ENCODE assay signal across 27 cellular contexts in the genomic region with DNA sequence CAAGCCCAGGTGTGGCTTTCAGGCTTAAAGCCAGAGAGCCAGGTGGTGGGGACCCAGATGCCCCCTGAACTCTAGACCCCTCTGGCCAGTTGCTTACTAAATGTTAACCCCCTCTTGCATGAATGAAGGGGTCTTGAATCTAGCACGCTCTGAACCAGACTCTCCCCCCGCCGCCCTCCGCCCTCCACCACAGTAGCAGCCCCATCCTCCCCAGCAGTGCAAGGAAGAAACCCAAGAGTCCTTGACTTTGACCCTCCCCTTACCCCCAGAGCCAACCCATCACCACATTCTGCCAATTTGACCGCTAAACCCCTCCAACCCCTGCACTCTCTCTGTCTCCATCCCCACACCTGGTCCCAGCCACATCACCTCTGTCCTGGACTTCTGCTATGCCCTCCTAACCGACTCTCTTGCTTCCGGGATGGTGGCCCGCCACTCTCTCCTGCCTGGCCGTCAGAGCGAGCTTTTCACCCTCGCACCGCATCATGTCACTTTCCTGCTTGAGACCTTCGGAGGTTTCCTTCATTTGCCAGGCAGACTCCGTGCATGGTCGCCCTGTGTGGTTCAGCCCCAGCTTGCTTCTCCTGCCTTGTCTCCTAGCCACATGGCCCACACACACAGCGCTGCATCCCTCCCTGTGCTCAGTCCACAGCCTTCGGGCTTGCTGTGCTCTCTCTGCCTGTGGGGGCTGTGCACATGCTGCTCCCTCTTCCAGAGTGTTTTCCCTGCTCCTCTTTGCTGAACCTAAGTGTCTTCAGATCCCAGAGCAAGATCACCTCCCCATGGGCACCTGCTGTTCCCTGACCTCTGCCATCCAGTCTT.
"Had no signal": no experiment of that assay in that cellular context is flagged by ENCODE, and none has a peak within 500 bp of the region (broad histone marks: within the 10 kb centered on the region; RNA-seq: fewer than 3 reads in every experiment).

No MANE protein-coding gene starts in this region.

- FAIRE-seq: endothelial cell of umbilical vein, kidney, pancreas had no signal

- H3K36me3 Mint-ChIP-seq: naive thymus-derived CD8-positive, alpha-beta T cell had no signal

- H3K4me3 Mint-ChIP-seq: dendritic cell treated with granulocyte-macrophage colony-stimulating factor and Interleukin-4, amounts not matched to agents 40 ng/mL and 50 ng/mL, for 4 days; endodermal cell; naive thymus-derived CD8-positive, alpha-beta T cell; stimulated activated memory B cell treated with anti-CD40 and anti-IgM and Interleukin-4, amounts not matched to agents 10 μg/mL and 1 μg/mL and 100 μg/mL, for 72 hours; stimulated activated naive CD8-positive, alpha-beta T cell treated with anti-CD3 and anti-CD28 coated beads, Interleukin-15, Interleukin-2, amounts not matched to agents 100 ng/mL and 50 ng/mL, for 24 hours had no signal

- ATAC-seq: foreskin keratinocyte; gastroesophageal sphincter; left lobe of liver; naive thymus-derived CD8-positive, alpha-beta T cell; pancreas; sciatic nerve; stimulated activated memory B cell treated with anti-CD40 and anti-IgM and Interleukin-4, amounts not matched to agents 10 μg/mL and 1 μg/mL and 100 μg/mL, for 72 hours had no signal

- H3K27ac Mint-ChIP-seq: dendritic cell treated with granulocyte-macrophage colony-stimulating factor and Interleukin-4, amounts not matched to agents 40 ng/mL and 50 ng/mL, for 4 days; endodermal cell; stimulated activated memory B cell treated with anti-CD40 and anti-IgM and Interleukin-4, amounts not matched to agents 10 μg/mL and 1 μg/mL and 100 μg/mL, for 72 hours; stimulated activated naive CD8-positive, alpha-beta T cell treated with anti-CD3 and anti-CD28 coated beads, Interleukin-15, Interleukin-2, amounts not matched to agents 100 ng/mL and 50 ng/mL, for 24 hours had no signal

- H3K79me2 ChIP-seq: hepatocyte had no signal

- H3K27me3 ChIP-seq: colonic mucosa, esophagus muscularis mucosa, foreskin keratinocyte, gastroesophageal sphincter, heart left ventricle, hepatocyte, neutrophil, pancreas, right atrium auricular region, tibial nerve, vagina had no signal

- H3K27ac ChIP-seq: colonic mucosa, esophagus muscularis mucosa, foreskin keratinocyte, gastroesophageal sphincter, heart left ventricle, hepatocyte, neutrophil, pancreas, prostate gland, right atrium auricular region, thoracic aorta, tibial nerve, vagina had no signal

- H3K27me3 Mint-ChIP-seq: dendritic cell treated with granulocyte-macrophage colony-stimulating factor and Interleukin-4, amounts not matched to agents 40 ng/mL and 50 ng/mL, for 4 days had no signal

- H3K4me1 Mint-ChIP-seq: stimulated activated memory B cell treated with anti-CD40 and anti-IgM and Interleukin-4, amounts not matched to agents 10 μg/mL and 1 μg/mL and 100 μg/mL, for 72 hours had no signal

- H2AFZ ChIP-seq: hepatocyte had no signal

- H3K36me3 ChIP-seq: colonic mucosa, esophagus muscularis mucosa, gastroesophageal sphincter, heart left ventricle, neutrophil, pancreas, prostate gland, right atrium auricular region, thoracic aorta, tibial nerve, vagina had no signal

- H3K4me2 ChIP-seq: hepatocyte, smooth muscle cell had no signal

- DNase-seq: colonic mucosa; effector CD8-positive, alpha-beta T cell; endodermal cell; foreskin keratinocyte; heart left ventricle; kidney; mesenchymal stem cell; naive thymus-derived CD8-positive, alpha-beta T cell; pancreas; stimulated activated CD4-positive, alpha-beta T cell treated with anti-CD3 and anti-CD28 coated beads, Interleukin-2, amount 100 ng/mL, for 24 hours; stimulated activated CD4-positive, alpha-beta T cell treated with anti-CD3 and anti-CD28 coated beads, Interleukin-4, amount 100 ng/mL, for 24 hours had no signal

- H3K4me1 ChIP-seq: colonic mucosa, foreskin keratinocyte, heart left ventricle, pancreas, prostate gland, right atrium auricular region, tibial nerve, vagina had no signal

- H3K9me3 ChIP-seq: colonic mucosa, esophagus muscularis mucosa, gastroesophageal sphincter, heart left ventricle, neutrophil, pancreas, prostate gland, right atrium auricular region, thoracic aorta, tibial nerve, vagina had no signal

- H3K4me3 ChIP-seq: colonic mucosa, esophagus muscularis mucosa, gastroesophageal sphincter, heart left ventricle, hepatocyte, pancreas, prostate gland, right atrium auricular region, smooth muscle cell, thoracic aorta, tibial nerve, vagina had no signal

- H3K9me3 Mint-ChIP-seq: dendritic cell treated with granulocyte-macrophage colony-stimulating factor and Interleukin-4, amounts not matched to agents 40 ng/mL and 50 ng/mL, for 4 days; endodermal cell; stimulated activated naive CD8-positive, alpha-beta T cell treated with anti-CD3 and anti-CD28 coated beads, Interleukin-15, Interleukin-2, amounts not matched to agents 100 ng/mL and 50 ng/mL, for 24 hours had no signal
